In genomic region chr5:417765-418559, GRCh38 we compare ENCODE assay signal across 21 cellular contexts. TPM values are rescaled to one million over a fixed set of nuclear protein-coding genes. Genes with fewer than 3 reads are reported as not detected.
DNase-seq lines count a peak whose midpoint lies in the region; ATAC-seq and TF ChIP-seq lines count a peak whose summit lies in the region.
"Had no signal": no experiment of that assay in that cellular context is flagged by ENCODE, and none has a peak within 500 bp of the region (broad histone marks: within the 10 kb centered on the region; RNA-seq: fewer than 3 reads in every experiment).

No MANE protein-coding gene starts in this region.

- H2AK5ac ChIP-seq in mesenchymal stem cell (ENCODE audit: low read length, severe bottlenecking), result no peak overlapping the region

- H2BK5ac ChIP-seq in mesenchymal stem cell (ENCODE audit: low read depth, low read length, poor library complexity, severe bottlenecking), result no peak overlapping the region

- H3K4ac ChIP-seq in mesenchymal stem cell (ENCODE audit: low read depth in 1 of 2, low read length in 2 of 2), result no peak overlapping the region

- no peak overlapping the region for H2BK12ac ChIP-seq in mesenchymal stem cell (ENCODE audit: low read length in 2 of 2)

- H3K4me3 ChIP-seq in AG09309 (ENCODE audit: control insufficient read depth, low read depth, low read length) (no peak overlapping the region), GM23248 (no peak overlapping the region), SJCRH30 (no peak overlapping the region), mesenchymal stem cell (ENCODE audit: insufficient read depth in 1 of 2, low read depth in 1 of 2, low read length in 2 of 2) (no peak overlapping the region)
- H3K4me3 ChIP-seq: dorsolateral prefrontal cortex, tibial artery had no signal

- peaks cover 4 to 18% of the 10 kb centered on the region in 2 donors for H3K4me1 Mint-ChIP-seq in natural killer cell
- H3K4me1 Mint-ChIP-seq: memory B cell had no signal

- no peak overlapping the region for H2BK120ac ChIP-seq in mesenchymal stem cell (ENCODE audit: low read depth, low read length)

- H3K9me2 ChIP-seq in GM23248 (ENCODE audit: insufficient read depth), result no peaks in the 10 kb centered on the region

- no peak overlapping the region for H3K23ac ChIP-seq in mesenchymal stem cell (ENCODE audit: low read length in 2 of 2)

- no peaks in the 10 kb centered on the region for H3K27me3 ChIP-seq in GM23248 (replicated peaks; ENCODE audit: insufficient read depth)
- H3K27me3 ChIP-seq in SJCRH30, result no peaks in the 10 kb centered on the region
- no peaks in the 10 kb centered on the region for H3K27me3 ChIP-seq in mesenchymal stem cell (ENCODE audit: control insufficient read depth in 1 of 2, insufficient read depth in 1 of 2, low read length in 2 of 2)
- H3K27me3 ChIP-seq: dorsolateral prefrontal cortex had no signal

- H3K27ac Mint-ChIP-seq in natural killer cell, result no peak overlapping the region
- H3K27ac Mint-ChIP-seq: activated CD4-positive, alpha-beta memory T cell treated with anti-CD3 and anti-CD28 coated beads for 36 hours; CD8-positive, alpha-beta T cell; memory B cell; stimulated activated naive B cell treated with anti-CD40 and anti-IgM and Interleukin-4, amounts not matched to agents 10 μg/mL and 1 μg/mL and 100 μg/mL, for 72 hours had no signal

- TF ChIP-seq CTCF in AG09309 (IDR thresholded peaks at IDR 0.05; ENCODE audit: control insufficient read depth, insufficient read depth, low read depth, low read length, missing control alignments), result no peak
- TF ChIP-seq CTCF in natural killer cell (IDR thresholded peaks at IDR 0.05), result no peak

- no peak overlapping the region for H3K4me3 Mint-ChIP-seq in natural killer cell
- H3K4me3 Mint-ChIP-seq: activated CD4-positive, alpha-beta memory T cell treated with anti-CD3 and anti-CD28 coated beads for 36 hours; CD8-positive, alpha-beta T cell; memory B cell; naive thymus-derived CD4-positive, alpha-beta T cell; stimulated activated naive B cell treated with anti-CD40 and anti-IgM and Interleukin-4, amounts not matched to agents 10 μg/mL and 1 μg/mL and 100 μg/mL, for 72 hours had no signal

- H2BK15ac ChIP-seq in mesenchymal stem cell (ENCODE audit: low read depth, poor library complexity, severe bottlenecking), result no peak overlapping the region

- peaks cover 8% of the 10 kb centered on the region; the same call in 1 of the 2 replicates for H3K36me3 ChIP-seq in GM23248 (ENCODE audit: low read depth)
- H3K36me3 ChIP-seq in SJCRH30, result no peaks in the 10 kb centered on the region
- H3K36me3 ChIP-seq in mesenchymal stem cell (ENCODE audit: control insufficient read depth in 1 of 2, insufficient read depth in 2 of 2, low read depth in 1 of 2, low read length in 2 of 2), result peaks cover 6 to 26% of the 10 kb centered on the region in 2 experiments
- H3K36me3 ChIP-seq: tibial artery had no signal

- H4K20me1 ChIP-seq in GM23248 (ENCODE audit: insufficient read depth), result no peaks in the 10 kb centered on the region

- H3K9me3 ChIP-seq in GM23248 (ENCODE audit: low read depth), result no peaks in the 10 kb centered on the region
- H3K9me3 ChIP-seq in SJCRH30 (replicated peaks), result no peaks in the 10 kb centered on the region
- no peaks in the 10 kb centered on the region for H3K9me3 ChIP-seq in mesenchymal stem cell (ENCODE audit: control insufficient read depth, low read length)
- H3K9me3 ChIP-seq: tibial artery had no signal

- H3F3A ChIP-seq in GM23248 (ENCODE audit: insufficient read depth), result peaks cover 18% of the 10 kb centered on the region; the same call in 1 of the 2 replicates

- peaks cover 15% of the 10 kb centered on the region; the same call in 1 of the 2 replicates for H3K4me1 ChIP-seq in GM23248 (ENCODE audit: insufficient read depth)
- peaks cover 11% of the 10 kb centered on the region for H3K4me1 ChIP-seq in SJCRH30
- H3K4me1 ChIP-seq in mesenchymal stem cell (ENCODE audit: control insufficient read depth, insufficient read depth, low read depth, low read length), result peaks cover 13% of the 10 kb centered on the region

- H3K9ac ChIP-seq in GM23248 (peak overlapping the region; percentile 18), mesenchymal stem cell (ENCODE audit: low read length) (peak overlapping the region; percentile 4)
- H3K9ac ChIP-seq: KMS-11 had no signal

- no peak overlapping the region for H3K18ac ChIP-seq in mesenchymal stem cell (ENCODE audit: low read depth in 1 of 2, low read length in 2 of 2)

- no peak overlapping the region for H3K4me2 ChIP-seq in GM23248 (ENCODE audit: unreplicated experiment)
- H3K4me2 ChIP-seq in mesenchymal stem cell (ENCODE audit: low read length, poor library complexity, severe bottlenecking), result no peak overlapping the region
- H3K4me2 ChIP-seq: KMS-11 had no signal

- H2AFZ ChIP-seq in GM23248 (no peak overlapping the region), mesenchymal stem cell (ENCODE audit: low read depth, low read length) (no peak overlapping the region)

- in situ Hi-C loops in GM23248 (cut with MboI), result no loop called here

- DNase-seq in AG09309 (ENCODE audit: low read depth), result peak; percentile 40
- DNase-seq in GM23248, result peak; percentile 55
- no peak for DNase-seq in SJCRH30
- no peak for DNase-seq in mesenchymal stem cell
- no peak for DNase-seq in natural killer cell
- DNase-seq in stimulated activated CD4-positive, alpha-beta T cell treated with anti-CD3 and anti-CD28 coated beads, Interleukin-1b, Interleukin-23, amount 100 ng/mL, for 48 hours, result no peak
- DNase-seq: activated CD4-positive, alpha-beta memory T cell treated with anti-CD3 and anti-CD28 coated beads for 36 hours; amygdala; caudate nucleus; CD8-positive, alpha-beta T cell; naive thymus-derived CD4-positive, alpha-beta T cell; NCI-H526; PC-3; SIG-M5; stimulated activated naive B cell treated with anti-CD40 and anti-IgM and Interleukin-4, amounts not matched to agents 10 μg/mL and 1 μg/mL and 100 μg/mL, for 72 hours had no signal

- 36% methylated on average over 10 of the region's 10 CpGs for WGBS in GM23248 (ENCODE audit: low coverage in 1 of 2, low lambda C conversion rate in 2 of 2, missing lambda C conversion rate in 2 of 2), 2 experiments
- WGBS in mesenchymal stem cell, result 91% methylated on average over 8 of the region's 10 CpGs

- H4K8ac ChIP-seq in mesenchymal stem cell (ENCODE audit: low read length), result no peak overlapping the region

- intact Hi-C loops in natural killer cell (cut with micrococcal nuclease), result no loop called here

- no peak overlapping the region for H3K14ac ChIP-seq in mesenchymal stem cell (ENCODE audit: low read length in 2 of 2)

- H3K27ac ChIP-seq in GM23248 (peak overlapping the region; percentile 50), SJCRH30 (peak overlapping the region; percentile 55), mesenchymal stem cell (ENCODE audit: low read length, poor library complexity, severe bottlenecking) (no peak overlapping the region)
- H3K27ac ChIP-seq: dorsolateral prefrontal cortex, KMS-11, tibial artery had no signal

- H3K79me1 ChIP-seq in mesenchymal stem cell (replicated peaks; ENCODE audit: low read length, poor library complexity, severe bottlenecking), result no peaks in the 10 kb centered on the region

- H3K36me3 Mint-ChIP-seq in natural killer cell, result no peaks in the 10 kb centered on the region
- H3K36me3 Mint-ChIP-seq: activated CD4-positive, alpha-beta memory T cell treated with anti-CD3 and anti-CD28 coated beads for 36 hours; CD8-positive, alpha-beta T cell; memory B cell had no signal

- no peak overlapping the region for H4K91ac ChIP-seq in mesenchymal stem cell (ENCODE audit: low read length)

- H3K79me2 ChIP-seq in GM23248 (ENCODE audit: insufficient read depth), result peaks cover under 1% of the 10 kb centered on the region; the same call in 1 of the 2 replicates

- H3K27me3 Mint-ChIP-seq in natural killer cell (ENCODE audit: low read depth in 2 of 2), result no peaks in the 10 kb centered on the region
- H3K27me3 Mint-ChIP-seq: naive thymus-derived CD4-positive, alpha-beta T cell; stimulated activated naive B cell treated with anti-CD40 and anti-IgM and Interleukin-4, amounts not matched to agents 10 μg/mL and 1 μg/mL and 100 μg/mL, for 72 hours had no signal

- no peaks in the 10 kb centered on the region for H3K9me3 Mint-ChIP-seq in natural killer cell
- H3K9me3 Mint-ChIP-seq: activated CD4-positive, alpha-beta memory T cell treated with anti-CD3 and anti-CD28 coated beads for 36 hours; CD8-positive, alpha-beta T cell; memory B cell; naive thymus-derived CD4-positive, alpha-beta T cell; stimulated activated naive B cell treated with anti-CD40 and anti-IgM and Interleukin-4, amounts not matched to agents 10 μg/mL and 1 μg/mL and 100 μg/mL, for 72 hours had no signal

- ATAC-seq in natural killer cell (no peak), GM18519 (IDR thresholded peaks at IDR 0.05; ENCODE audit: low FRiP score, unreplicated experiment) (no peak), HG03378 (IDR thresholded peaks at IDR 0.05; ENCODE audit: unreplicated experiment) (no peak)
- ATAC-seq: CD8-positive, alpha-beta T cell; naive thymus-derived CD4-positive, alpha-beta T cell; PC-3; stimulated activated naive B cell treated with anti-CD40 and anti-IgM and Interleukin-4, amounts not matched to agents 10 μg/mL and 1 μg/mL and 100 μg/mL, for 72 hours had no signal

RNA-seq across cellular contexts. Expression of gene EXOC3, which starts 25.0 kb away (rescaled TPM):
- 32.4 and 39.9 TPM in 2 replicates for total RNA-seq in GM23248 (2014; rRNA removed; shearing (Covaris generic))
- polyA plus RNA-seq in GM23248 (2016; fragmentation: Nextera tagmentation; extraction: Ambion mirVana), result 40.9 and 43.0 TPM in 2 replicates
- total RNA-seq in SJCRH30 (2014; rRNA removed; shearing (Covaris generic)), result 10.2 and 10.4 TPM in 2 replicates
- polyA plus RNA-seq in mesenchymal stem cell (2013, experiment 1 of 2), result 24.3 TPM
- 23.1 TPM for polyA plus RNA-seq in mesenchymal stem cell (2013, experiment 2 of 2)
- total RNA-seq in natural killer cell, result 10 to 100 TPM; 89.6 to 99.9 (median 96.3) TPM

Comparison
In these comparisons a context has a peak if more than half of its experiments do, and no peak if none do; other contexts are left out.
1. DNase-seq: peak in AG09309 (single experiment) and GM23248 (single experiment); none in SJCRH30 (0 of 2), mesenchymal stem cell (single experiment), natural killer cell (single experiment) and stimulated activated CD4-positive, alpha-beta T cell treated with anti-CD3 and anti-CD28 coated beads, Interleukin-1b, Interleukin-23, amount 100 ng/mL, for 48 hours (single experiment).